1 cellular context compared by ENCODE assay signal in the genomic region with DNA sequence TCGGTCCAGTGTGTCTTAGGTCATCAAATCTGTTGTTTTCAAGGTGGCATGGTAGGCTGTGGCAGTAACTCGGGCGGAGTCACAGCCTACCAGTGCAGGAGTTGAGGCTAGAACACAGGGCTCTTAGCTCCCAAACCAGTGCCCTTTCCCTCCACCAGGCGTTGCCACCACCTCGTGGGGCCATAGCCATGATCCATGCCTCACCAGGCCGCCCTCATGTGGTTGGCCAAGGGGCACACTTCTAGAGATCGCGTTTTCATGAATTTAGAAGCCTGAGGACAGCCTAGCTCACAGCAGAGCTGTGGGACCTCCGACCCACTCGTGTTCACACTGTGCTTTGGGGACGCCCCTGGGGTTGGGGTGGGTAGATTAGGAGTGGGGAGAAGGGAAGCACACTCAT.
TF ChIP-seq lines count a peak whose summit lies in the region.

No MANE protein-coding gene starts in this region.

TF ChIP-seq in H1, 55 proteins besides CTCF, POLR2A, EP300 and RAD21:
- TF ChIP-seq RNF2 (IDR thresholded peaks at IDR 0.05; ENCODE audit: borderline replicate concordance, low read depth, low read length, missing control alignments, poor library complexity, severe bottlenecking) (no peak), TBP (IDR thresholded peaks at IDR 0.05; ENCODE audit: low read depth, low read length) (no peak), KDM5A (IDR thresholded peaks at IDR 0.05; ENCODE audit: low read length) (no peak)
- TF ChIP-seq, protein P1, sequence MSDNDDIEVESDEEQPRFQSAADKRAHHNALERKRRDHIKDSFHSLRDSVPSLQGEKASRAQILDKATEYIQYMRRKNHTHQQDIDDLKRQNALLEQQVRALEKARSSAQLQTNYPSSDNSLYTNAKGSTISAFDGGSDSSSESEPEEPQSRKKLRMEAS (IDR thresholded peaks at IDR 0.05): peak; percentile 33; the same call in 1 of the 2 replicates
TF ChIP-seq in H1: peak in this region for 1.
